In genomic region chr3:143786229-143787199, GRCh38 we compare ENCODE assay signal across 10 cellular contexts.
DNase-seq lines count a peak whose midpoint lies in the region; ATAC-seq and TF ChIP-seq lines count a peak whose summit lies in the region.
"Had no signal": no experiment of that assay in that cellular context is flagged by ENCODE, and none has a peak within 500 bp of the region (broad histone marks: within the 10 kb centered on the region; RNA-seq: fewer than 3 reads in every experiment).

No MANE protein-coding gene starts in this region.

- ATAC-seq in stimulated activated naive CD8-positive, alpha-beta T cell treated with anti-CD3 and anti-CD28 coated beads, Interleukin-15, amount 100 ng/mL, for 72 hours, result no peak

- TF ChIP-seq EP300 in neural cell (conservative IDR thresholded peaks at IDR 0.05; ENCODE audit: poor library complexity, severe bottlenecking), result peak; percentile 91

- no peaks in the 10 kb centered on the region for H3K27me3 Mint-ChIP-seq in stimulated activated naive CD8-positive, alpha-beta T cell treated with anti-CD3 and anti-CD28 coated beads, Interleukin-15, amount 100 ng/mL, for 72 hours

- peak; percentile 31 for TF ChIP-seq RAD21 in neural cell (conservative IDR thresholded peaks at IDR 0.05)

- H3K4me1 Mint-ChIP-seq in stimulated activated naive CD8-positive, alpha-beta T cell treated with anti-CD3 and anti-CD28 coated beads, Interleukin-15, amount 100 ng/mL, for 72 hours, result no peaks in the 10 kb centered on the region

- no peaks in the 10 kb centered on the region for H3K79me2 ChIP-seq in neural cell (replicated peaks; ENCODE audit: insufficient read depth, low read length)

- TF ChIP-seq CTCF in AG04450 (IDR thresholded peaks at IDR 0.05; ENCODE audit: low read depth, low read length) (no peak), fibroblast of mammary gland (conservative IDR thresholded peaks at IDR 0.05; ENCODE audit: control insufficient read depth, insufficient read depth, low read depth, low read length) (no peak), neural cell (IDR thresholded peaks at IDR 0.05; ENCODE audit: poor library complexity, severe bottlenecking) (no peak), RWPE1 (conservative IDR thresholded peaks at IDR 0.05; ENCODE audit: low read depth) (no peak)

- H3K4me2 ChIP-seq in neural cell (ENCODE audit: low read length), result peak overlapping the region; percentile 32

- H3K9me3 ChIP-seq in AG04450 (ENCODE audit: control insufficient read depth, insufficient read depth, low read length) (no peaks in the 10 kb centered on the region), neural cell (ENCODE audit: low read length) (no peaks in the 10 kb centered on the region)

- H2AFZ ChIP-seq in neural cell (ENCODE audit: low read depth, low read length), result no peak overlapping the region

- H3K27ac ChIP-seq in AG04450 (ENCODE audit: low read depth, low read length) (peak overlapping the region; percentile 58), neural cell (ENCODE audit: low read length) (peak overlapping the region; percentile 69), RWPE1 (no peak overlapping the region)

- no peaks in the 10 kb centered on the region for H3F3A ChIP-seq in neural cell (ENCODE audit: insufficient read depth, low read length, poor library complexity, severe bottlenecking)

- no peaks in the 10 kb centered on the region for H3K36me3 ChIP-seq in neural cell (ENCODE audit: insufficient read depth, low read length)

- POLR2A ChIA-PET in AG04450 (lab: Yijun Ruan, JAX), result no interaction called here
- POLR2A ChIA-PET in RWPE1 (lab: Yijun Ruan, JAX; ENCODE audit: low non-redundant PET), result interaction anchor here (0.6 kb wide), 1 partner anchor 219 kb away, joined by 3 read pairs; no protein-coding TSS in a partner anchor

- H4K20me1 ChIP-seq in neural cell (ENCODE audit: insufficient read depth), result no peaks in the 10 kb centered on the region

- CTCF ChIA-PET in AG04450 (lab: Charles Lee), result no interaction called here
- CTCF ChIA-PET in RWPE1 (lab: Yijun Ruan, JAX), result no interaction called here

- H3K27me3 ChIP-seq in AG04450 (ENCODE audit: control insufficient read depth, insufficient read depth, low read length) (no peaks in the 10 kb centered on the region), neural cell (ENCODE audit: insufficient read depth, low read depth, low read length) (no peaks in the 10 kb centered on the region)

- no peak overlapping the region for H3K27ac Mint-ChIP-seq in stimulated activated naive CD8-positive, alpha-beta T cell treated with anti-CD3 and anti-CD28 coated beads, Interleukin-15, amount 100 ng/mL, for 72 hours

- H3K4me3 ChIP-seq in AG04450 (ENCODE audit: low read depth, low read length), result peak overlapping the region; percentile 29
- no peak overlapping the region for H3K4me3 ChIP-seq in fibroblast of mammary gland (ENCODE audit: control insufficient read depth, low read depth, low read length)
- peak overlapping the region; percentile 51 for H3K4me3 ChIP-seq in neural cell (ENCODE audit: low read length)

- peaks cover 4 to 11% of the 10 kb centered on the region in 2 donors for H3K9me3 Mint-ChIP-seq in stimulated activated naive CD8-positive, alpha-beta T cell treated with anti-CD3 and anti-CD28 coated beads, Interleukin-15, amount 100 ng/mL, for 72 hours

- no peak overlapping the region for H3K4me3 Mint-ChIP-seq in stimulated activated naive CD8-positive, alpha-beta T cell treated with anti-CD3 and anti-CD28 coated beads, Interleukin-15, amount 100 ng/mL, for 72 hours

- peak overlapping the region; percentile 46 for H3K9ac ChIP-seq in neural cell (ENCODE audit: low read length)

- H3K9me2 ChIP-seq in neural cell (ENCODE audit: insufficient read depth, low read length), result no peaks in the 10 kb centered on the region

- DNase-seq in AG04450 (ENCODE audit: low read depth, low spot score), result no peak
- DNase-seq in NCI-H1694 treated with DMSO at 0.1 percent for 48 hours (lab: John Stamatoyannopoulos, UW), result peak; percentile 30
- peak; percentile 51 for DNase-seq in fibroblast of mammary gland (ENCODE audit: low read depth)
- DNase-seq in RWPE1 (ENCODE audit: low spot score), result no peak
- DNase-seq in KG1 (lab: John Stamatoyannopoulos, UW), result no peak
- DNase-seq in stimulated activated CD4-positive, alpha-beta T cell treated with anti-CD3 and anti-CD28 coated beads, Interleukin-15, amount 100 ng/mL, for 24 hours, result no peak
- DNase-seq in stimulated activated naive CD8-positive, alpha-beta T cell treated with anti-CD3 and anti-CD28 coated beads, Interleukin-15, amount 100 ng/mL, for 72 hours, result no peak
- DNase-seq: effector CD8-positive, alpha-beta T cell; stimulated activated CD4-positive, alpha-beta T cell treated with anti-CD3 and anti-CD28 coated beads, Interleukin-2, amount 100 ng/mL, for 24 hours had no signal

TF ChIP-seq in neural cell, 6 proteins besides CTCF, POLR2A, EP300 and RAD21:
- TF ChIP-seq TAF1 (IDR thresholded peaks at IDR 0.05; ENCODE audit: low read depth) (no peak), POLR2AphosphoS5 (IDR thresholded peaks at IDR 0.05) (peak; percentile 68), EZH2 (IDR thresholded peaks at IDR 0.05; ENCODE audit: borderline replicate concordance, insufficient read depth, low read length, poor library complexity, severe bottlenecking) (no peak), SMC3 (conservative IDR thresholded peaks at IDR 0.05; ENCODE audit: poor library complexity) (no peak), REST (IDR thresholded peaks at IDR 0.05; ENCODE audit: borderline replicate concordance) (peak; percentile 77)

Comparison
In these comparisons a context has a peak if more than half of its experiments do, and no peak if none do; other contexts are left out.
1. DNase-seq: peak in NCI-H1694 treated with DMSO at 0.1 percent for 48 hours (single experiment) and fibroblast of mammary gland (single experiment); none in AG04450 (single experiment), RWPE1 (single experiment), KG1 (single experiment), stimulated activated CD4-positive, alpha-beta T cell treated with anti-CD3 and anti-CD28 coated beads, Interleukin-15, amount 100 ng/mL, for 24 hours (single experiment) and stimulated activated naive CD8-positive, alpha-beta T cell treated with anti-CD3 and anti-CD28 coated beads, Interleukin-15, amount 100 ng/mL, for 72 hours (0 of 2).